ENCODE assay signal across 8 cellular contexts in genomic region chr12:11797317-11797913, GRCh38.
DNase-seq lines count a peak whose midpoint lies in the region; ATAC-seq and TF ChIP-seq lines count a peak whose summit lies in the region.

No MANE protein-coding gene starts in this region.

- no peak for TF ChIP-seq CTCF in RWPE2 (IDR thresholded peaks at IDR 0.05; ENCODE audit: poor library complexity, severe bottlenecking)

- H3K27ac Mint-ChIP-seq in activated naive CD8-positive, alpha-beta T cell treated with anti-CD3 and anti-CD28 coated beads for 36 hours: no peak overlapping the region

- DNase-seq in ELR (ENCODE audit: low read depth): peak; percentile 39
- DNase-seq in RWPE2 (ENCODE audit: low spot score): no peak
- peak; percentile 97 for DNase-seq in fibroblast of peridontal ligament (ENCODE audit: extremely low read depth)
- DNase-seq in skeletal muscle cell (ENCODE audit: low read depth): peak; percentile 62
- no peak for DNase-seq in NCI-H524 treated with DMSO at 0.1 percent for 48 hours (lab: John Stamatoyannopoulos, UW)
- no peak for DNase-seq in activated naive CD8-positive, alpha-beta T cell treated with anti-CD3 and anti-CD28 coated beads for 36 hours

- no peaks in the 10 kb centered on the region for H3K36me3 ChIP-seq in RWPE2 (ENCODE audit: low read depth)

- peaks cover 32% of the 10 kb centered on the region for H3K4me1 ChIP-seq in RWPE2 (ENCODE audit: insufficient read depth, poor library complexity, severe bottlenecking)

- ATAC-seq in RWPE2 (ENCODE audit: low read depth) (no peak), GM21723 (IDR thresholded peaks at IDR 0.05; ENCODE audit: unreplicated experiment) (no peak), GM19324 (IDR thresholded peaks at IDR 0.05; ENCODE audit: low FRiP score, unreplicated experiment) (no peak)

- no peaks in the 10 kb centered on the region for H3K9me3 Mint-ChIP-seq in activated naive CD8-positive, alpha-beta T cell treated with anti-CD3 and anti-CD28 coated beads for 36 hours

- no peaks in the 10 kb centered on the region for H3K27me3 ChIP-seq in RWPE2 (ENCODE audit: insufficient read depth, poor library complexity, severe bottlenecking)

- no peaks in the 10 kb centered on the region for H3K9me3 ChIP-seq in RWPE2 (ENCODE audit: severe bottlenecking)

- H3K27ac ChIP-seq in RWPE2 (ENCODE audit: poor library complexity, severe bottlenecking): peak overlapping the region; percentile 92

- no peaks in the 10 kb centered on the region for H3K27me3 Mint-ChIP-seq in activated naive CD8-positive, alpha-beta T cell treated with anti-CD3 and anti-CD28 coated beads for 36 hours

- peaks cover 24% of the 10 kb centered on the region for H3K36me3 Mint-ChIP-seq in activated naive CD8-positive, alpha-beta T cell treated with anti-CD3 and anti-CD28 coated beads for 36 hours

- H3K4me1 Mint-ChIP-seq in activated naive CD8-positive, alpha-beta T cell treated with anti-CD3 and anti-CD28 coated beads for 36 hours: peaks cover 29% of the 10 kb centered on the region

- H3K4me3 Mint-ChIP-seq in activated naive CD8-positive, alpha-beta T cell treated with anti-CD3 and anti-CD28 coated beads for 36 hours: no peak overlapping the region

- no peak overlapping the region for H3K4me3 ChIP-seq in RWPE2 (ENCODE audit: severe bottlenecking)
- no peak overlapping the region for H3K4me3 ChIP-seq in skeletal muscle cell (ENCODE audit: low read depth, low read length)

Comparison
In these comparisons a context has a peak if more than half of its experiments do, and no peak if none do; other contexts are left out.
1. DNase-seq: peak in ELR (single experiment), fibroblast of peridontal ligament (single experiment) and skeletal muscle cell (single experiment); none in RWPE2 (single experiment), NCI-H524 treated with DMSO at 0.1 percent for 48 hours (single experiment) and activated naive CD8-positive, alpha-beta T cell treated with anti-CD3 and anti-CD28 coated beads for 36 hours (single experiment).